ENCODE assay signal across 1 cellular context in the genomic region with DNA sequence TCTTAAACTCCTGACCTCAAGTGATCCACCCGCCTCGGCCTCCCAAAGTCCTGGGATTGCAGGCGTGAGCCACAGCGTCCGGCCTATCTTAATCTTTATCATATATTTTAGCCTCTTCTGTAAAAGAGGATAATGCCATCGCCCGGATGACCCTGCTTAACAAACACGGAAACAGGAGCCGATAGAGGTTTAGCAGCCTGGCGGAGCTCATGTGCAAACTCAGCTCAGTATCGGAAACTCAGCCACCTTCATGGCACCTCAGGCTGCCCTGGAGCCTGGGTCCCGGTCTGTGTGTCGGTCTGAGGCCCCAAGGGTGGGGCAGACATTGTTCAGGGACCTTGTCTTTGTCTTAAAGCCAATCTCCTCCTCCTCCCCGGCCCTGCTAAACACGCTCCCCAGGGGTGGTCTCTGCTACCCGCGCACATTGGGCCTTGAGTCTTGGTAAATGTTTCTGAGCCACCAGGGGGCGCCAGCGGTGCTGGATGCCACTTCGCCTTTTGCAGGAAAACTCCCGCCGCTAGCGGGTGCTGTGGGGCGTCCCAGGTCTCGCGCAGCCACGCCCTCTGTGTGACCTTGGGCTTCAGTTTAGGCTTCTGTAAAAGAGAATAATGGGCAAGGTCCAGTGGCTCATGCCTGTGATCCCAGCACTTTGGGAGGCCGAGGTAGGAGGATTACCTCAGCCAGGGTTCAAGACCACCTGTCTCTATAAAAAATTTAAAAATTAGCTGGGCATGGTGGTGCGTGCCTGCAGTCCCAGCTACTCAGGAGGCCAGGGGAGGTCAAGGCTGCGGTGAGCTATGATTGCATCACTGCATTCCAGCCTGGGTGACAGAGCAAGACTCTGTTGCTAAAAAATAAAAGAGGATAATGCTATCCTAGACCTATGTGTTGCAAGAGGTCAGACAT.
A peak's percentile ranks its signal among the peaks of the same experiment; 100 is the strongest.
TF ChIP-seq lines count a peak whose summit lies in the region.

No MANE protein-coding gene starts in this region.

TF ChIP-seq in HepG2, 621 proteins besides CTCF, POLR2A, EP300 and RAD21 (continued from another document and continues in another):
- TF ChIP-seq, protein P1, sequence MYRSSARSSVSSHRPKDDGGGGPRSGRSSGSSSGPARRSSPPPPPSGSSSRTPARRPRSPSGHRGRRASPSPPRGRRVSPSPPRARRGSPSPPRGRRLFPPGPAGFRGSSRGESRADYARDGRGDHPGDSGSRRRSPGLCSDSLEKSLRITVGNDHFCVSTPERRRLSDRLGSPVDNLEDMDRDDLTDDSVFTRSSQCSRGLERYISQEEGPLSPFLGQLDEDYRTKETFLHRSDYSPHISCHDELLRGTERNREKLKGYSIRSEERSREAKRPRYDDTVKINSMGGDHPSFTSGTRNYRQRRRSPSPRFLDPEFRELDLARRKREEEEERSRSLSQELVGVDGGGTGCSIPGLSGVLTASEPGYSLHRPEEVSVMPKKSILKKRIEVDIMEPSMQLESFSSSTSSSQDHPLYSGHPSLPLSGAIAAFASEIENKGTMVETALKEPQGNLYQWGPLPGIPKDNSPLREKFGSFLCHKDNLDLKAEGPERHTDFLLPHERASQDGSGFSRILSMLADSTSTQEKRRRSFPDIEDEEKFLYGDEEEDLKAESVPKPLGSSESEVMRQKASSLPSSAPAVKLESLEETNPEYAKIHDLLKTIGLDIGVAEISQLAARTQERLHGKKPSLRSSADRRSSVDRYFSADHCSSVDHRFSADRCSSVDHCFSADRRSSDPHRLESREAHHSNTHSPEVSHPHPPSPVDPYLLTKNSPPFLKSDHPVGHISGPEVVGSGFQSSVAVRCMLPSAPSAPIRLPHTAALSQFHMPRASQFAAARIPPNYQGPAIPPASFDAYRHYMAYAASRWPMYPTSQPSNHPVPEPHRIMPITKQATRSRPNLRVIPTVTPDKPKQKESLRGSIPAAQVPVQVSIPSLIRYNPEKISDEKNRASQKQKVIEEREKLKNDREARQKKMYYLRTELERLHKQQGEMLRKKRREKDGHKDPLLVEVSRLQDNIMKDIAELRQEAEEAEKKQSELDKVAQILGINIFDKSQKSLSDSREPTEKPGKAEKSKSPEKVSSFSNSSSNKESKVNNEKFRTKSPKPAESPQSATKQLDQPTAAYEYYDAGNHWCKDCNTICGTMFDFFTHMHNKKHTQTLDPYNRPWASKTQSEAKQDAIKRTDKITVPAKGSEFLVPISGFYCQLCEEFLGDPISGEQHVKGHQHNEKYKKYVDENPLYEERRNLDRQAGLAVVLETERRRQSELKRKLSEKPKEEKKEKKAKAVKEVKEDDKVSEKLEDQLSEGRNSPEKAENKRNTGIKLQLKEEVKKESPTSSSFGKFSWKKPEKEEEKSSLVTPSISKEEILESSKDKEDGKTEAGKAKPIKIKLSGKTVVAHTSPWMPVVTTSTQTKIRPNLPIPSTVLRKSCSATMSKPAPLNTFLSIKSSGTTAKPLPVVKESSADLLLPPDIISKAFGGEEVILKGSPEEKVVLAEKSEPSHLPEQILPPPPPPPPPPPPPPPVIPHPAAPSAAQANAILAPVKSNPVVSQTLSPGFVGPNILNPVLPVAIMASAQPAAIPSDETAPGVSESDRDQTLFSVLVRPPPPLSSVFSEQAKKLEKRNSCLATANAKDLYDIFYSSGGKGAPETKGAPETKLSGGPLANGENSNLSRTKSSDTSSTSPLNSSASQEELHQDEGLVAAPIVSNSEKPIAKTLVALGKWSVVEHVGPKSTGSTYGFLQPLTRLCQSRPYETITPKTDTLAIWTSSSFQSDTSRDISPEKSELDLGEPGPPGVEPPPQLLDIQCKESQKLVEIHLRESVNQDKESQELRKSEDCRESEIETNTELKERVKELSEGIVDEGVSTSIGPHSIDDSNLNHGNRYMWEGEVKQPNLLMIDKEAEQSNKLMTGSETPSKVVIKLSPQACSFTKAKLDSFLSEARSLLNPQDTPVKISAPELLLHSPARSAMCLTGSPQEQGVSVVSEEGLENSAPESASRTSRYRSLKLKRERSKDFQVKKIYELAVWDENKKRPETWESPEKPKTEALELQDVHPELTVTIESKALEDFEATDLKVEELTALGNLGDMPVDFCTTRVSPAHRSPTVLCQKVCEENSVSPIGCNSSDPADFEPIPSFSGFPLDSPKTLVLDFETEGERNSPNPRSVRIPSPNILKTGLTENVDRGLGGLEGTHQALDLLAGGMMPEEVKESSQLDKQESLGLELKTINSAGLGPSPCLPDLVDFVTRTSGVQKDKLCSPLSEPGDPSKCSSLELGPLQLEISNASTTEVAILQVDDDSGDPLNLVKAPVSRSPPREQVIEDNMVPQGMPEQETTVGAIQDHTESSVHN (CRISPR knock-in tag; IDR thresholded peaks at IDR 0.05): no peak
- TF ChIP-seq ZNF605 (CRISPR knock-in tag; IDR thresholded peaks at IDR 0.05) (peak; percentile 48; the same call in 1 of the 2 replicates), HMG20B (CRISPR knock-in tag; conservative IDR thresholded peaks at IDR 0.05) (no peak), ZNF614 (CRISPR knock-in tag; IDR thresholded peaks at IDR 0.05; ENCODE audit: borderline replicate concordance) (peak; percentile 85; the same call in 1 of the 2 replicates), NCOR1 (IDR thresholded peaks at IDR 0.05; ENCODE audit: borderline replicate concordance, low read length) (peak; percentile 87; the same call in 1 of the 2 replicates), ELK4 (CRISPR knock-in tag; IDR thresholded peaks at IDR 0.05; ENCODE audit: borderline replicate concordance) (no peak), NR2C2 (CRISPR knock-in tag; IDR thresholded peaks at IDR 0.05; ENCODE audit: borderline replicate concordance) (peak; percentile 89), REL (CRISPR knock-in tag; conservative IDR thresholded peaks at IDR 0.05) (no peak), SKIL (CRISPR knock-in tag; IDR thresholded peaks at IDR 0.05; ENCODE audit: borderline replicate concordance) (peak; percentile 72; the same call in 1 of the 2 replicates), FOXM1 (CRISPR knock-in tag; IDR thresholded peaks at IDR 0.05) (no peak), SKI (IDR thresholded peaks at IDR 0.05; ENCODE audit: partially characterized antibody) (peak; percentile 65), TAF15 (IDR thresholded peaks at IDR 0.05; ENCODE audit: low read depth, low read length, poor library complexity, severe bottlenecking) (no peak), HCFC1 (IDR thresholded peaks at IDR 0.05; ENCODE audit: low read depth, low read length) (no peak), GATAD2A (CRISPR knock-in tag; IDR thresholded peaks at IDR 0.05) (peak; percentile 89), MEIS2 (CRISPR knock-in tag; IDR thresholded peaks at IDR 0.05) (peak; percentile 45; the same call in 1 of the 2 replicates), GABPB1 (CRISPR knock-in tag; IDR thresholded peaks at IDR 0.05) (peak; percentile 57; the same call in 1 of the 2 replicates), PLRG1 (conservative IDR thresholded peaks at IDR 0.05) (no peak), ZNF460 (CRISPR knock-in tag; IDR thresholded peaks at IDR 0.05; ENCODE audit: borderline replicate concordance) (peak; percentile 99), CREM (IDR thresholded peaks at IDR 0.05) (peak; percentile 41; the same call in 1 of the 2 replicates), CREM (CRISPR knock-in tag; IDR thresholded peaks at IDR 0.05) (no peak), FOXJ3 (CRISPR knock-in tag; IDR thresholded peaks at IDR 0.05; ENCODE audit: borderline replicate concordance) (0 out of 2 replicates have a peak, but pooled peaks have one; percentile 68), ZFP90 (CRISPR knock-in tag; IDR thresholded peaks at IDR 0.05; ENCODE audit: borderline replicate concordance) (peak; percentile 67; the same call in 1 of the 2 replicates), ZIK1 (CRISPR knock-in tag; IDR thresholded peaks at IDR 0.05; ENCODE audit: borderline replicate concordance, low read depth) (peak; percentile 53; the same call in 1 of the 2 replicates)
- TF ChIP-seq, protein P2, sequence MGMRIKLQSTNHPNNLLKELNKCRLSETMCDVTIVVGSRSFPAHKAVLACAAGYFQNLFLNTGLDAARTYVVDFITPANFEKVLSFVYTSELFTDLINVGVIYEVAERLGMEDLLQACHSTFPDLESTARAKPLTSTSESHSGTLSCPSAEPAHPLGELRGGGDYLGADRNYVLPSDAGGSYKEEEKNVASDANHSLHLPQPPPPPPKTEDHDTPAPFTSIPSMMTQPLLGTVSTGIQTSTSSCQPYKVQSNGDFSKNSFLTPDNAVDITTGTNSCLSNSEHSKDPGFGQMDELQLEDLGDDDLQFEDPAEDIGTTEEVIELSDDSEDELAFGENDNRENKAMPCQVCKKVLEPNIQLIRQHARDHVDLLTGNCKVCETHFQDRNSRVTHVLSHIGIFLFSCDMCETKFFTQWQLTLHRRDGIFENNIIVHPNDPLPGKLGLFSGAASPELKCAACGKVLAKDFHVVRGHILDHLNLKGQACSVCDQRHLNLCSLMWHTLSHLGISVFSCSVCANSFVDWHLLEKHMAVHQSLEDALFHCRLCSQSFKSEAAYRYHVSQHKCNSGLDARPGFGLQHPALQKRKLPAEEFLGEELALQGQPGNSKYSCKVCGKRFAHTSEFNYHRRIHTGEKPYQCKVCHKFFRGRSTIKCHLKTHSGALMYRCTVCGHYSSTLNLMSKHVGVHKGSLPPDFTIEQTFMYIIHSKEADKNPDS (CRISPR knock-in tag; IDR thresholded peaks at IDR 0.05): no peak
- TF ChIP-seq, protein P3, sequence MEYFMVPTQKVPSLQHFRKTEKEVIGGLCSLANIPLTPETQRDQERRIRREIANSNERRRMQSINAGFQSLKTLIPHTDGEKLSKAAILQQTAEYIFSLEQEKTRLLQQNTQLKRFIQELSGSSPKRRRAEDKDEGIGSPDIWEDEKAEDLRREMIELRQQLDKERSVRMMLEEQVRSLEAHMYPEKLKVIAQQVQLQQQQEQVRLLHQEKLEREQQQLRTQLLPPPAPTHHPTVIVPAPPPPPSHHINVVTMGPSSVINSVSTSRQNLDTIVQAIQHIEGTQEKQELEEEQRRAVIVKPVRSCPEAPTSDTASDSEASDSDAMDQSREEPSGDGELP (IDR thresholded peaks at IDR 0.05; ENCODE audit: borderline replicate concordance, low read depth): peak; percentile 33; the same call in 1 of the 2 replicates
- TF ChIP-seq, protein P4, sequence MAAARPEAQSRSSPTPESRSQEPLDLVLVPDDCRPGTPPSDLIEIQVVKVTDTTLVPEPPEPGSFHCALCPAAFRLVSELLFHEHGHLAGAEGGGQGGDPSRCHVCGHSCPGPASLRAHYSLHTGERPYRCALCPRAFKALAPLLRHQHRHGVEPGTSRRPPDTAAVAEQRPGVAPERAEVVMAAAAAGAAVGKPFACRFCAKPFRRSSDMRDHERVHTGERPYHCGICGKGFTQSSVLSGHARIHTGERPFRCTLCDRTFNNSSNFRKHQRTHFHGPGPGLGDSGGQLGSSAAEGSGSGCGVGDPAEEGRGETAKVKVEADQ (CRISPR knock-in tag; IDR thresholded peaks at IDR 0.05; ENCODE audit: borderline replicate concordance): 0 out of 2 replicates have a peak, but pooled peaks have one; percentile 35
- TF ChIP-seq, protein P5, sequence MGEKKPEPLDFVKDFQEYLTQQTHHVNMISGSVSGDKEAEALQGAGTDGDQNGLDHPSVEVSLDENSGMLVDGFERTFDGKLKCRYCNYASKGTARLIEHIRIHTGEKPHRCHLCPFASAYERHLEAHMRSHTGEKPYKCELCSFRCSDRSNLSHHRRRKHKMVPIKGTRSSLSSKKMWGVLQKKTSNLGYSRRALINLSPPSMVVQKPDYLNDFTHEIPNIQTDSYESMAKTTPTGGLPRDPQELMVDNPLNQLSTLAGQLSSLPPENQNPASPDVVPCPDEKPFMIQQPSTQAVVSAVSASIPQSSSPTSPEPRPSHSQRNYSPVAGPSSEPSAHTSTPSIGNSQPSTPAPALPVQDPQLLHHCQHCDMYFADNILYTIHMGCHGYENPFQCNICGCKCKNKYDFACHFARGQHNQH (CRISPR knock-in tag; IDR thresholded peaks at IDR 0.05): peak; percentile 58
- TF ChIP-seq, protein P6, sequence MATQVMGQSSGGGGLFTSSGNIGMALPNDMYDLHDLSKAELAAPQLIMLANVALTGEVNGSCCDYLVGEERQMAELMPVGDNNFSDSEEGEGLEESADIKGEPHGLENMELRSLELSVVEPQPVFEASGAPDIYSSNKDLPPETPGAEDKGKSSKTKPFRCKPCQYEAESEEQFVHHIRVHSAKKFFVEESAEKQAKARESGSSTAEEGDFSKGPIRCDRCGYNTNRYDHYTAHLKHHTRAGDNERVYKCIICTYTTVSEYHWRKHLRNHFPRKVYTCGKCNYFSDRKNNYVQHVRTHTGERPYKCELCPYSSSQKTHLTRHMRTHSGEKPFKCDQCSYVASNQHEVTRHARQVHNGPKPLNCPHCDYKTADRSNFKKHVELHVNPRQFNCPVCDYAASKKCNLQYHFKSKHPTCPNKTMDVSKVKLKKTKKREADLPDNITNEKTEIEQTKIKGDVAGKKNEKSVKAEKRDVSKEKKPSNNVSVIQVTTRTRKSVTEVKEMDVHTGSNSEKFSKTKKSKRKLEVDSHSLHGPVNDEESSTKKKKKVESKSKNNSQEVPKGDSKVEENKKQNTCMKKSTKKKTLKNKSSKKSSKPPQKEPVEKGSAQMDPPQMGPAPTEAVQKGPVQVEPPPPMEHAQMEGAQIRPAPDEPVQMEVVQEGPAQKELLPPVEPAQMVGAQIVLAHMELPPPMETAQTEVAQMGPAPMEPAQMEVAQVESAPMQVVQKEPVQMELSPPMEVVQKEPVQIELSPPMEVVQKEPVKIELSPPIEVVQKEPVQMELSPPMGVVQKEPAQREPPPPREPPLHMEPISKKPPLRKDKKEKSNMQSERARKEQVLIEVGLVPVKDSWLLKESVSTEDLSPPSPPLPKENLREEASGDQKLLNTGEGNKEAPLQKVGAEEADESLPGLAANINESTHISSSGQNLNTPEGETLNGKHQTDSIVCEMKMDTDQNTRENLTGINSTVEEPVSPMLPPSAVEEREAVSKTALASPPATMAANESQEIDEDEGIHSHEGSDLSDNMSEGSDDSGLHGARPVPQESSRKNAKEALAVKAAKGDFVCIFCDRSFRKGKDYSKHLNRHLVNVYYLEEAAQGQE (IDR thresholded peaks at IDR 0.05; ENCODE audit: borderline replicate concordance in 1 of 2, low read depth in 1 of 2, low read length in 2 of 2): 0 out of 4 replicates have a peak, but pooled peaks of 1 of the 2 experiments have one; percentile 20
